In the genomic region with DNA sequence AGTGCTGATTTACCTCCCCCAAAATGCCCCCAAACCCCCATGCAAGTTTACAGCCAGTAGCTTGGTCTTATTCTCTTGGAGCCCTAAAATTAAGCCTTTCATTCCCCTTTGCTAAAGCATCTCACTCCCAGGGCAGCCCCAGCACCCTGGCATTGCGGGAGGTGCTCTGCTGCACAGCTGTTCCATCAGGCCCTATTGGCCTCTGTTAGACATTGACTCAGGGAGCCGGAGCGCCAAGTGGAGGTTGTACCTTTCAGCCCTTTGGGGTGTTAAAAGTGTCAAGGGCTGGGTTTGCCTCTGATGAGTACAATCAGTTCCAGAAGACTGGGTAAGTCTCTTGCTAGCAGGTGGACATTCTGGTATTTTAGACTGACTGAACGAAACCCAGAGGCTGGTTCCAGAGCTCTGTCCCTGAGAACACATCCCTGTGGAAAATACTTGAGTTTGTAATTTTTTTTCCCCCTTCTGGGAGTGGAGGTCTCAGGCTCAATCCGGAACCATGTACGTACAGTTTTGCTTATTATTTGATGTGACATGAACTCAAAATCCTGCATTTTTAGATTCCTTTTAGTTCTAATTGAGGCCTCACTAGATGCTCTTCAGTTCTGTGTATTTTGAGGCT, we compare ENCODE assay signal across 15 cellular contexts.
DNase-seq lines count a peak whose midpoint lies in the region; ATAC-seq, FAIRE-seq and TF ChIP-seq lines count a peak whose summit lies in the region.
"Had no signal": no experiment of that assay in that cellular context is flagged by ENCODE, and none has a peak within 500 bp of the region (broad histone marks: within the 10 kb centered on the region; RNA-seq: fewer than 3 reads in every experiment).

No MANE protein-coding gene starts in this region.

- no peak overlapping the region for H3K4me2 ChIP-seq in neural progenitor cell

- no peak for TF ChIP-seq CTCF in neural progenitor cell (IDR thresholded peaks at IDR 0.05)

- no peaks in the 10 kb centered on the region for H3K27me3 ChIP-seq in neural progenitor cell
- H3K27me3 ChIP-seq: heart left ventricle, vagina had no signal

- no peaks in the 10 kb centered on the region for H3K4me1 Mint-ChIP-seq in activated CD8-positive, alpha-beta memory T cell treated with anti-CD3 and anti-CD28 coated beads, Interleukin-2, amount 10 ng/mL, durations not matched to agents 7 days and 5 days
- H3K4me1 Mint-ChIP-seq in activated naive CD8-positive, alpha-beta T cell treated with anti-CD3 and anti-CD28 coated beads, Interleukin-2, amount 10 ng/mL, durations not matched to agents 7 days and 5 days: peaks cover 1% of the 10 kb centered on the region
- no peaks in the 10 kb centered on the region for H3K4me1 Mint-ChIP-seq in neural progenitor cell

- no peaks in the 10 kb centered on the region for H3K36me3 ChIP-seq in neural progenitor cell

- FAIRE-seq in GM12891 (lab: Jason Lieb, UNC): no peak
- FAIRE-seq: TTC549 had no signal

- H3K36me3 Mint-ChIP-seq in activated CD8-positive, alpha-beta memory T cell treated with anti-CD3 and anti-CD28 coated beads, Interleukin-2, amount 10 ng/mL, durations not matched to agents 7 days and 5 days: peaks cover 35% of the 10 kb centered on the region
- peaks cover 17% of the 10 kb centered on the region for H3K36me3 Mint-ChIP-seq in activated naive CD8-positive, alpha-beta T cell treated with anti-CD3 and anti-CD28 coated beads, Interleukin-2, amount 10 ng/mL, durations not matched to agents 7 days and 5 days
- peaks cover 35% of the 10 kb centered on the region for H3K36me3 Mint-ChIP-seq in neural progenitor cell

- H4K20me1 ChIP-seq in neural progenitor cell (ENCODE audit: low read depth): peaks cover 20% of the 10 kb centered on the region

- no peak for DNase-seq in activated CD8-positive, alpha-beta memory T cell treated with anti-CD3 and anti-CD28 coated beads, Interleukin-2, amount 10 ng/mL, durations not matched to agents 7 days and 5 days
- no peak for DNase-seq in activated CD8-positive, alpha-beta memory T cell treated with anti-CD3 and anti-CD28 coated beads, Interleukin-2, amount 50 U/mL, for 4 hours
- DNase-seq in GM12891 (ENCODE audit: insufficient read length, low spot score) (no peak), neural progenitor cell (ENCODE audit: low spot score) (no peak), occipital lobe (lab: John Stamatoyannopoulos, UW) (no peak), NCI-H2029 (lab: John Stamatoyannopoulos, UW) (no peak)
- no peak for DNase-seq in activated naive CD8-positive, alpha-beta T cell treated with anti-CD3 and anti-CD28 coated beads, Interleukin-2, amount 10 ng/mL, durations not matched to agents 7 days and 5 days
- DNase-seq: cortex of kidney; NCI-H1930; NCI-H82; stimulated activated CD4-positive, alpha-beta T cell treated with anti-CD3 and anti-CD28 coated beads, Interleukin-4, amount 100 ng/mL, for 24 hours had no signal

- H3K4me1 ChIP-seq in neural progenitor cell: no peaks in the 10 kb centered on the region
- H3K4me1 ChIP-seq: vagina had no signal

- no peaks in the 10 kb centered on the region for H3K27me3 Mint-ChIP-seq in activated CD8-positive, alpha-beta memory T cell treated with anti-CD3 and anti-CD28 coated beads, Interleukin-2, amount 10 ng/mL, durations not matched to agents 7 days and 5 days
- H3K27me3 Mint-ChIP-seq in activated naive CD8-positive, alpha-beta T cell treated with anti-CD3 and anti-CD28 coated beads, Interleukin-2, amount 10 ng/mL, durations not matched to agents 7 days and 5 days: no peaks in the 10 kb centered on the region
- peaks cover 7% of the 10 kb centered on the region for H3K27me3 Mint-ChIP-seq in neural progenitor cell (ENCODE audit: insufficient read depth, low read depth)

- H3K9me3 ChIP-seq in neural progenitor cell (ENCODE audit: low read depth): no peaks in the 10 kb centered on the region
- H3K9me3 ChIP-seq: heart left ventricle, vagina had no signal

- no peak overlapping the region for H3K4me3 ChIP-seq in neural progenitor cell
- H3K4me3 ChIP-seq: heart left ventricle, vagina had no signal

- CTCF ChIA-PET in activated CD8-positive, alpha-beta memory T cell treated with anti-CD3 and anti-CD28 coated beads, Interleukin-2, amount 10 ng/mL, durations not matched to agents 7 days and 5 days (lab: Charles Lee): no interaction called here

- peak overlapping the region; percentile 54 for H3K27ac ChIP-seq in neural progenitor cell
- H3K27ac ChIP-seq: vagina had no signal

- POLR2A ChIA-PET in activated naive CD8-positive, alpha-beta T cell treated with anti-CD3 and anti-CD28 coated beads, Interleukin-2, amount 10 ng/mL, durations not matched to agents 7 days and 5 days (lab: Charles Lee): no interaction called here

- H2AFZ ChIP-seq in neural progenitor cell (replicated peaks): no peak overlapping the region

- no peak overlapping the region for H3K9ac ChIP-seq in neural progenitor cell

- no peaks in the 10 kb centered on the region for H3K79me2 ChIP-seq in neural progenitor cell (ENCODE audit: low read depth)

- no peaks in the 10 kb centered on the region for H3K9me3 Mint-ChIP-seq in activated CD8-positive, alpha-beta memory T cell treated with anti-CD3 and anti-CD28 coated beads, Interleukin-2, amount 10 ng/mL, durations not matched to agents 7 days and 5 days (ENCODE audit: low read depth)
- no peaks in the 10 kb centered on the region for H3K9me3 Mint-ChIP-seq in activated naive CD8-positive, alpha-beta T cell treated with anti-CD3 and anti-CD28 coated beads, Interleukin-2, amount 10 ng/mL, durations not matched to agents 7 days and 5 days
- H3K9me3 Mint-ChIP-seq in neural progenitor cell: no peaks in the 10 kb centered on the region

- ATAC-seq in activated CD8-positive, alpha-beta memory T cell treated with anti-CD3 and anti-CD28 coated beads, Interleukin-2, amount 10 ng/mL, durations not matched to agents 7 days and 5 days: no peak
- no peak for ATAC-seq in activated naive CD8-positive, alpha-beta T cell treated with anti-CD3 and anti-CD28 coated beads, Interleukin-2, amount 10 ng/mL, durations not matched to agents 7 days and 5 days (ENCODE audit: low read depth)
- no peak for ATAC-seq in GM18502 (IDR thresholded peaks at IDR 0.05; ENCODE audit: poor library complexity, unreplicated experiment)

- no peak overlapping the region for H3K4me3 Mint-ChIP-seq in activated CD8-positive, alpha-beta memory T cell treated with anti-CD3 and anti-CD28 coated beads, Interleukin-2, amount 10 ng/mL, durations not matched to agents 7 days and 5 days
- H3K4me3 Mint-ChIP-seq in activated naive CD8-positive, alpha-beta T cell treated with anti-CD3 and anti-CD28 coated beads, Interleukin-2, amount 10 ng/mL, durations not matched to agents 7 days and 5 days: no peak overlapping the region
- no peak overlapping the region for H3K4me3 Mint-ChIP-seq in neural progenitor cell

- H3K27ac Mint-ChIP-seq in activated CD8-positive, alpha-beta memory T cell treated with anti-CD3 and anti-CD28 coated beads, Interleukin-2, amount 10 ng/mL, durations not matched to agents 7 days and 5 days: peak overlapping the region; percentile 41
- peak overlapping the region; percentile 50 for H3K27ac Mint-ChIP-seq in activated naive CD8-positive, alpha-beta T cell treated with anti-CD3 and anti-CD28 coated beads, Interleukin-2, amount 10 ng/mL, durations not matched to agents 7 days and 5 days
- H3K27ac Mint-ChIP-seq in neural progenitor cell: no peak overlapping the region

- no peak for TF ChIP-seq POLR2A in GM12891 (IDR thresholded peaks at IDR 0.05; ENCODE audit: low read depth, low read length)

- H3F3A ChIP-seq in neural progenitor cell (ENCODE audit: low read depth): peaks cover 41% of the 10 kb centered on the region

TF ChIP-seq in GM12891, 5 proteins besides CTCF, POLR2A, EP300 and RAD21:
- TF ChIP-seq SPI1 (IDR thresholded peaks at IDR 0.05; ENCODE audit: low read depth, low read length) (no peak), TAF1 (IDR thresholded peaks at IDR 0.05; ENCODE audit: low read depth, low read length) (no peak), POU2F2 (IDR thresholded peaks at IDR 0.05; ENCODE audit: low read depth, low read length) (no peak), PAX5 (IDR thresholded peaks at IDR 0.05; ENCODE audit: insufficient read depth, low read length, severe bottlenecking) (no peak), POLR2AphosphoS5 (IDR thresholded peaks at IDR 0.05; ENCODE audit: low read depth, low read length) (0 out of 2 replicates have a peak, but pooled peaks have one; percentile 11)
